Comparison of ENCODE assay signal across 32 cellular contexts in genomic region chr11:95193541-95193940, GRCh38.
"Had no signal": no experiment of that assay in that cellular context is flagged by ENCODE, and none has a peak within 500 bp of the region (broad histone marks: within the 10 kb centered on the region; RNA-seq: fewer than 3 reads in every experiment).

No MANE protein-coding gene starts in this region.

- H3K36me3 ChIP-seq: brain microvascular endothelial cell, sigmoid colon had no signal

- FAIRE-seq: astrocyte had no signal

- H3K4me3 ChIP-seq: esophagus squamous epithelium, heart right ventricle, left lung, lower lobe of right lung, neural progenitor cell, psoas muscle, sigmoid colon, suprapubic skin, tibial artery had no signal

- H3K4me3 Mint-ChIP-seq: activated naive CD8-positive, alpha-beta T cell treated with anti-CD3 and anti-CD28 coated beads, Interleukin-2, amount 10 ng/mL, durations not matched to agents 7 days and 5 days; activated T-cell treated with anti-CD3 and anti-CD28 coated beads, Interleukin-2, amount 50 U/mL, for 4 hours; endodermal cell; natural killer cell; neural progenitor cell; stimulated activated memory B cell treated with anti-CD40 and anti-IgM and Interleukin-4, amounts not matched to agents 10 μg/mL and 1 μg/mL and 100 μg/mL, for 72 hours; T-helper 1 cell treated with Interleukin-12 subunit alpha and Interleukin-12 subunit beta and Interleukin-4 antibody, amounts not matched to agents 30 μg/mL and 1 μg/mL, for 36 hours had no signal

- H3K27ac ChIP-seq: brain microvascular endothelial cell, esophagus squamous epithelium, heart right ventricle, left lung, lower lobe of right lung, neural progenitor cell, parathyroid adenoma, psoas muscle, sigmoid colon, suprapubic skin, tibial artery had no signal

- H3K27me3 Mint-ChIP-seq: activated naive CD8-positive, alpha-beta T cell treated with anti-CD3 and anti-CD28 coated beads, Interleukin-2, amount 10 ng/mL, durations not matched to agents 7 days and 5 days; stimulated activated memory B cell treated with anti-CD40 and anti-IgM and Interleukin-4, amounts not matched to agents 10 μg/mL and 1 μg/mL and 100 μg/mL, for 72 hours had no signal

- H3K27me3 ChIP-seq: brain microvascular endothelial cell, esophagus squamous epithelium, heart right ventricle, left lung, neural progenitor cell, sigmoid colon, suprapubic skin, tibial artery had no signal

- DNase-seq: activated CD4-positive, alpha-beta T cell treated with anti-CD3 and anti-CD28 coated beads, Interleukin-2, amount 50 U/mL, for 4 hours; activated CD8-positive, alpha-beta memory T cell treated with anti-CD3 and anti-CD28 coated beads, Interleukin-2, amount 50 U/mL, for 4 hours; activated naive CD4-positive, alpha-beta T cell treated with Interleukin-2 at 50 U/mL for 16 hours; activated naive CD8-positive, alpha-beta T cell treated with anti-CD3 and anti-CD28 coated beads, Interleukin-2, amount 10 ng/mL, durations not matched to agents 7 days and 5 days; activated T-cell treated with anti-CD3 and anti-CD28 coated beads, Interleukin-2, amount 50 U/mL, for 4 hours; amniotic stem cell; brain microvascular endothelial cell; cortex of kidney; endodermal cell; esophagus squamous epithelium; foreskin melanocyte; heart right ventricle; kidney glomerular epithelial cell; left lung; lower lobe of right lung; mesendoderm; natural killer cell; occipital lobe; psoas muscle; sigmoid colon; small intestine; stimulated activated CD4-positive, alpha-beta T cell treated with anti-CD3 and anti-CD28 coated beads, Interleukin-1b, Interleukin-23, amount 100 ng/mL, for 48 hours; stimulated activated CD4-positive, alpha-beta T cell treated with anti-CD3 and anti-CD28 coated beads, Interleukin-4, amount 100 ng/mL, for 4 hours; stimulated activated CD8-positive, alpha-beta memory T cell treated with anti-CD3 and anti-CD28 coated beads, Interleukin-4, amount 100 ng/mL, for 48 hours; T1000; tibial artery had no signal

- H3K27ac Mint-ChIP-seq: activated naive CD8-positive, alpha-beta T cell treated with anti-CD3 and anti-CD28 coated beads, Interleukin-2, amount 10 ng/mL, durations not matched to agents 7 days and 5 days; endodermal cell; natural killer cell; neural progenitor cell; stimulated activated memory B cell treated with anti-CD40 and anti-IgM and Interleukin-4, amounts not matched to agents 10 μg/mL and 1 μg/mL and 100 μg/mL, for 72 hours; T-helper 1 cell treated with Interleukin-12 subunit alpha and Interleukin-12 subunit beta and Interleukin-4 antibody, amounts not matched to agents 30 μg/mL and 1 μg/mL, for 36 hours had no signal

- H3K9me3 ChIP-seq: esophagus squamous epithelium, heart right ventricle, left lung, lower lobe of right lung, psoas muscle, sigmoid colon, suprapubic skin, tibial artery had no signal

- ATAC-seq: heart right ventricle; left lung; lower lobe of right lung; natural killer cell; psoas muscle; stimulated activated memory B cell treated with anti-CD40 and anti-IgM and Interleukin-4, amounts not matched to agents 10 μg/mL and 1 μg/mL and 100 μg/mL, for 72 hours had no signal

- H3K4me1 ChIP-seq: esophagus squamous epithelium, left lung, lower lobe of right lung, parathyroid adenoma, psoas muscle, sigmoid colon, suprapubic skin had no signal

- H3K9me3 Mint-ChIP-seq: activated naive CD8-positive, alpha-beta T cell treated with anti-CD3 and anti-CD28 coated beads, Interleukin-2, amount 10 ng/mL, durations not matched to agents 7 days and 5 days; activated T-cell treated with anti-CD3 and anti-CD28 coated beads, Interleukin-2, amount 50 U/mL, for 4 hours; endodermal cell; natural killer cell; neural progenitor cell; stimulated activated memory B cell treated with anti-CD40 and anti-IgM and Interleukin-4, amounts not matched to agents 10 μg/mL and 1 μg/mL and 100 μg/mL, for 72 hours; T-helper 1 cell treated with Interleukin-12 subunit alpha and Interleukin-12 subunit beta and Interleukin-4 antibody, amounts not matched to agents 30 μg/mL and 1 μg/mL, for 36 hours had no signal
